In genomic region chr4:152559641-152560040, GRCh38 we compare ENCODE assay signal across 1 cellular context.
TF ChIP-seq lines count a peak whose summit lies in the region.

No MANE protein-coding gene starts in this region.

TF ChIP-seq in GM12878, 131 proteins besides CTCF, POLR2A, EP300 and RAD21 (continued from another document):
- TF ChIP-seq PRDM15 (CRISPR knock-in tag; IDR thresholded peaks at IDR 0.05) (no peak), PBX3 (IDR thresholded peaks at IDR 0.05; ENCODE audit: insufficient replicate concordance, low read depth, low read length) (no peak), EED (IDR thresholded peaks at IDR 0.05; ENCODE audit: low read depth) (no peak), NKRF (conservative IDR thresholded peaks at IDR 0.05) (no peak), LARP7 (IDR thresholded peaks at IDR 0.05) (no peak)
